Comparison of ENCODE assay signal across 23 cellular contexts in the genomic region with DNA sequence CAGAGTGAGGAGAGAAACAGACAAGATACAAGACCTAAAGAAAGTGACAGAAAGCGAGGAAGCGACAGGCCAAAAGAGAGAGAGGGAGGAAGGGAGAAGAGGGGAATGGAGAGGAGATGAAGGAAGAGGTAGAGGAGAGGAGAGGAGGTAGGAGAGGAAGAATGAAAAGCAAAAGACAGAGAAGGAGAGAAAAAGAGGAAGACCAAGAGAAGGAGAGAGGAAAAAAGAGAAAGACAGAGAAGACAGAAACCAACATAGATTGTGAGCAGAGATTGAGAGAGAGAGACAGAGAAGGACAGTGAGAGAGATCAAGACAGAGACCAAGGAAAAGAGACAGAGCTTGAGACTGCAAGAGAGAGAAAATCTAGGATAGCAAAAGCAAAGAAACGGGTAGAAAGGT.
"Had no signal": no experiment of that assay in that cellular context is flagged by ENCODE, and none has a peak within 500 bp of the region (broad histone marks: within the 10 kb centered on the region; RNA-seq: fewer than 3 reads in every experiment).

No MANE protein-coding gene starts in this region.

- H3K4me3 Mint-ChIP-seq: activated T-cell treated with anti-CD3 and anti-CD28 coated beads, Interleukin-2, amount 50 U/mL, for 4 hours; dendritic cell treated with granulocyte-macrophage colony-stimulating factor and Interleukin-4, amounts not matched to agents 40 ng/mL and 50 ng/mL, for 4 days; type B pancreatic cell had no signal

- H3K36me3 ChIP-seq: cardiac muscle cell, thoracic aorta, vagina, WERI-Rb-1 had no signal

- H3K27ac Mint-ChIP-seq: dendritic cell treated with granulocyte-macrophage colony-stimulating factor and Interleukin-4, amounts not matched to agents 40 ng/mL and 50 ng/mL, for 4 days; progenitor cell of endocrine pancreas; type B pancreatic cell had no signal

- H3K36me3 Mint-ChIP-seq: type B pancreatic cell had no signal

- H3K9me3 Mint-ChIP-seq: dendritic cell treated with granulocyte-macrophage colony-stimulating factor and Interleukin-4, amounts not matched to agents 40 ng/mL and 50 ng/mL, for 4 days; type B pancreatic cell had no signal

- H3K27ac ChIP-seq: body of pancreas, cardiac muscle cell, thoracic aorta, vagina, WERI-Rb-1 had no signal

- H3K4me1 ChIP-seq: body of pancreas, vagina had no signal

- H3K27me3 ChIP-seq: body of pancreas, cardiac muscle cell, vagina had no signal

- DNase-seq: activated CD4-positive, alpha-beta T cell treated with anti-CD3 and anti-CD28 coated beads, Interleukin-2, amount 50 U/mL, for 48 hours; activated CD4-positive, CD25-positive, alpha-beta regulatory T cell treated with anti-CD3 and anti-CD28 coated beads, Interleukin-2, amount 50 U/mL, for 72 hours; activated CD8-positive, alpha-beta memory T cell treated with anti-CD3 and anti-CD28 coated beads, Interleukin-2, amount 50 U/mL, for 48 hours; activated naive CD4-positive, alpha-beta T cell treated with Interleukin-2 at 50 U/mL for 16 hours; activated T-cell treated with anti-CD3 and anti-CD28 coated beads, Interleukin-2, amount 50 U/mL, for 4 hours; anterior cingulate cortex; body of pancreas; effector CD4-positive, alpha-beta T cell; foreskin fibroblast; left colon; mesendoderm; mucosa of descending colon; retina; stimulated activated CD4-positive, alpha-beta T cell treated with anti-CD3 and anti-CD28 coated beads, Interleukin-2, amount 100 ng/mL, for 48 hours; stimulated activated CD8-positive, alpha-beta memory T cell treated with anti-CD3 and anti-CD28 coated beads, Interleukin-4, amount 100 ng/mL, for 48 hours; stimulated activated naive CD4-positive, alpha-beta T cell; WERI-Rb-1 had no signal

- ATAC-seq: activated T-cell treated with anti-CD3 and anti-CD28 coated beads, Interleukin-2, amount 50 U/mL, for 4 hours; body of pancreas; left colon; mucosa of descending colon had no signal

- H3K9me3 ChIP-seq: body of pancreas, mucosa of descending colon, thoracic aorta, vagina had no signal

- H3K27me3 Mint-ChIP-seq: dendritic cell treated with granulocyte-macrophage colony-stimulating factor and Interleukin-4, amounts not matched to agents 40 ng/mL and 50 ng/mL, for 4 days had no signal

- H3K4me3 ChIP-seq: body of pancreas, cardiac muscle cell, mucosa of descending colon, thoracic aorta, vagina had no signal
